1 cellular context compared by ENCODE assay signal in the genomic region with DNA sequence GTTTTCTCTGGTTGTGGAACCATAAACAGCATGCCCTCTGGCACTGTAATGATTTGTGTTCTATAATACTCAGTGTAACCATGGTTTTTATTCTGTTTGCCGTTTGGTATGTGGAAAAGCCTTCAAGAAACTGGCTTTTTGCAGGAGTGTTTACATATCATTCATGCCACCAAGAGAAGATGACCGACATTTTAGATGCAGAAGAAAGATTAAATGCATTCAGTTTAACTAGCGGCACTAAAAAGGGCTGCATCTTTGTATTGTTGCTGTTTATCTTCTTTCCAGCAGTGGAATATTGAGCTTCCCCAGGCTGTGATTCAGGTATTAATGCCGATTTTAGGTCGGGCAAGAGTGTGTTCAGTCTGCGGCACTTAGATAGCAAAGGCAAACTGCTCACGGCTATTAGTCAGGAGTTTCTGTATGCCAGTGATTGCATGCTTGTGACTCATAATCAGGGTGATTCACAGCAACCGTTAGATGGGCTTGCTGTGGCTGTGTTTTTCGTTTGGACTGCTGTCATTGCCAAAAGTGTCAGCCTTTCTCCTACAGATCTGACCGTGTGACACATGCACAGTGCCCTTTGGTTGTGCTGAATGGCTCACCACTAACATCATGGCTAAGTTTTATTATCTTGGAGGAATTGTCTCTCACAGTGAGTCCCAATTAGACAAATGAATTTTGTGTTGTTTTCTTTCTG.
TF ChIP-seq lines count a peak whose summit lies in the region.

No MANE protein-coding gene starts in this region.

TF ChIP-seq in HEK293, 187 proteins besides CTCF, POLR2A, EP300 and RAD21 (continued from another document):
- TF ChIP-seq ZNF302 (tag by site-specific recombination; IDR thresholded peaks at IDR 0.05; ENCODE audit: low read depth), result no peak
- TF ChIP-seq ZNF629 (tag by site-specific recombination; IDR thresholded peaks at IDR 0.05), result peak; percentile 53
- TF ChIP-seq MYNN (tag by site-specific recombination; IDR thresholded peaks at IDR 0.05; ENCODE audit: borderline replicate concordance), result no peak
- TF ChIP-seq, protein P1, sequence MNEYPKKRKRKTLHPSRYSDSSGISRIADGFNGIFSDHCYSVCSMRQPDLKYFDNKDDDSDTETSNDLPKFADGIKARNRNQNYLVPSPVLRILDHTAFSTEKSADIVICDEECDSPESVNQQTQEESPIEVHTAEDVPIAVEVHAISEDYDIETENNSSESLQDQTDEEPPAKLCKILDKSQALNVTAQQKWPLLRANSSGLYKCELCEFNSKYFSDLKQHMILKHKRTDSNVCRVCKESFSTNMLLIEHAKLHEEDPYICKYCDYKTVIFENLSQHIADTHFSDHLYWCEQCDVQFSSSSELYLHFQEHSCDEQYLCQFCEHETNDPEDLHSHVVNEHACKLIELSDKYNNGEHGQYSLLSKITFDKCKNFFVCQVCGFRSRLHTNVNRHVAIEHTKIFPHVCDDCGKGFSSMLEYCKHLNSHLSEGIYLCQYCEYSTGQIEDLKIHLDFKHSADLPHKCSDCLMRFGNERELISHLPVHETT (tag by site-specific recombination; IDR thresholded peaks at IDR 0.05), result no peak
- TF ChIP-seq ZNF311 (tag by site-specific recombination; IDR thresholded peaks at IDR 0.05; ENCODE audit: borderline replicate concordance), result no peak
- peak; percentile 43; the same call in 1 of the 2 replicates for TF ChIP-seq SP7 (tag by site-specific recombination; IDR thresholded peaks at IDR 0.05)
- no peak for TF ChIP-seq ZNF350 (tag by site-specific recombination; IDR thresholded peaks at IDR 0.05)
- TF ChIP-seq, protein P2, sequence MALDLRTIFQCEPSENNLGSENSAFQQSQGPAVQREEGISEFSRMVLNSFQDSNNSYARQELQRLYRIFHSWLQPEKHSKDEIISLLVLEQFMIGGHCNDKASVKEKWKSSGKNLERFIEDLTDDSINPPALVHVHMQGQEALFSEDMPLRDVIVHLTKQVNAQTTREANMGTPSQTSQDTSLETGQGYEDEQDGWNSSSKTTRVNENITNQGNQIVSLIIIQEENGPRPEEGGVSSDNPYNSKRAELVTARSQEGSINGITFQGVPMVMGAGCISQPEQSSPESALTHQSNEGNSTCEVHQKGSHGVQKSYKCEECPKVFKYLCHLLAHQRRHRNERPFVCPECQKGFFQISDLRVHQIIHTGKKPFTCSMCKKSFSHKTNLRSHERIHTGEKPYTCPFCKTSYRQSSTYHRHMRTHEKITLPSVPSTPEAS (tag by site-specific recombination; IDR thresholded peaks at IDR 0.05), result no peak
- no peak for TF ChIP-seq ZNF654 (tag by site-specific recombination; IDR thresholded peaks at IDR 0.05; ENCODE audit: low read depth)
- TF ChIP-seq ZNF658 (tag by site-specific recombination; IDR thresholded peaks at IDR 0.05), result no peak
